In the genomic region with DNA sequence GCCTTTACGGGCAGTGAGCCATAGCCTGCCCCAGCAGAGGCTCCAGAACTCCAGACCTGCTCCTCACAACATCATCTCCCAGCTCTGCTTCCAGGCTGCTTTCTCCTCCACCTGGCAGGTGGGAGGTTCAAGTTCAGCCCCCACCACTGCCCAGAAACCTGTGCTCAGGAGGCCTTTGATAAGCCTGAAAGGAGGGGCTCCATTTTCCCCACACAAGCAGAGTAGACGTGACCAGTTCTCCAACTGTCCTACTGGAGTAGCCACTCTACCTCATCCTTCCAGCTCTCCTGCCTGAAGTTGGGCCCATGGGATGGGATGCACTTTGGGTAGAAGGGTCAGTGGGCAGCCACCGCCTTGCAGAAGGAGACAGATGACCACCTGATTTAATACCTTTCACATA, we compare ENCODE assay signal across 10 cellular contexts.
"Had no signal": no experiment of that assay in that cellular context is flagged by ENCODE, and none has a peak within 500 bp of the region (broad histone marks: within the 10 kb centered on the region; RNA-seq: fewer than 3 reads in every experiment).

No MANE protein-coding gene starts in this region.

- DNase-seq: activated CD4-positive, alpha-beta T cell treated with anti-CD3 and anti-CD28 coated beads, Interleukin-2, amount 50 U/mL, for 1 hour; activated CD4-positive, CD25-positive, alpha-beta regulatory T cell; activated CD8-positive, alpha-beta memory T cell treated with anti-CD3 and anti-CD28 coated beads for 24 hours; activated naive CD4-positive, alpha-beta T cell treated with Interleukin-2 at 50 U/mL for 16 hours; kidney; small intestine; upper lobe of left lung had no signal

- H3K27ac ChIP-seq: neural progenitor cell, upper lobe of left lung had no signal

- H3K27me3 ChIP-seq: ovary, testis, upper lobe of left lung had no signal

- H3K4me1 ChIP-seq: neural progenitor cell had no signal

- H2AFZ ChIP-seq: neural progenitor cell had no signal

- H3K4me3 ChIP-seq: neural progenitor cell, ovary, testis, upper lobe of left lung had no signal

- H3K36me3 ChIP-seq: neural progenitor cell, ovary, upper lobe of left lung had no signal

- H3K9ac ChIP-seq: neural progenitor cell had no signal

- H3K4me2 ChIP-seq: neural progenitor cell had no signal

- H3K9me3 ChIP-seq: ovary, testis, upper lobe of left lung had no signal
